Comparison of ENCODE assay signal across 8 cellular contexts in genomic region chr1:70353641-70354331, GRCh38. TPM values are rescaled to one million over a fixed set of nuclear protein-coding genes. Genes with fewer than 3 reads are reported as not detected.
DNase-seq lines count a peak whose midpoint lies in the region; ATAC-seq and TF ChIP-seq lines count a peak whose summit lies in the region.

No MANE protein-coding gene starts in this region.

- H3K27ac Mint-ChIP-seq in IgD-negative memory B cell = peak overlapping the region; percentile 89 to 100 (median 99)
- peak overlapping the region; percentile 94 to 100 (median 99) for H3K27ac Mint-ChIP-seq in naive thymus-derived CD8-positive, alpha-beta T cell
- peak overlapping the region; percentile 97 for H3K27ac Mint-ChIP-seq in type B pancreatic cell

- POLR2A ChIA-PET in naive thymus-derived CD8-positive, alpha-beta T cell (lab: Charles Lee) = interaction anchor here (0.6 to 5.0 kb wide), 10 partner anchors 8 to 725 kb away, joined by 3 to 69 read pairs (median 4); partner anchors contain the start of genes CTH, LRRC40 and SRSF11

- H3K36me3 Mint-ChIP-seq in IgD-negative memory B cell (no peaks in the 10 kb centered on the region), type B pancreatic cell (no peaks in the 10 kb centered on the region)
- peaks cover 4 to 17% (median 6%) of the 10 kb centered on the region in 3 donors for H3K36me3 Mint-ChIP-seq in naive thymus-derived CD8-positive, alpha-beta T cell

- TF ChIP-seq CTCF in epithelial cell of proximal tubule (conservative IDR thresholded peaks at IDR 0.05; ENCODE audit: low read depth, low read length) (no peak), type B pancreatic cell (conservative IDR thresholded peaks at IDR 0.05) (no peak)

- peak overlapping the region; percentile 97 to 100 (median 99) for H3K4me3 Mint-ChIP-seq in IgD-negative memory B cell
- H3K4me3 Mint-ChIP-seq in naive thymus-derived CD8-positive, alpha-beta T cell = peak overlapping the region; percentile 91 to 99 (median 98)
- peak overlapping the region; percentile 96 for H3K4me3 Mint-ChIP-seq in type B pancreatic cell

- peak; percentile 82 for DNase-seq in DMS53 (lab: John Stamatoyannopoulos, UW)
- DNase-seq in DMS53 treated with DMSO at 0.1 percent for 48 hours (lab: John Stamatoyannopoulos, UW; ENCODE audit: unreplicated experiment) = no peak
- DNase-seq in activated CD4-positive, alpha-beta T cell treated with anti-CD3 and anti-CD28 coated beads for 48 hours = peak; percentile 61
- peak; percentile 32 for DNase-seq in epithelial cell of proximal tubule (ENCODE audit: low read depth)
- no peak for DNase-seq in naive thymus-derived CD8-positive, alpha-beta T cell
- DNase-seq in type B pancreatic cell (ENCODE audit: extremely low spot score, unreplicated experiment) = no peak

- peaks cover 33 to 45% (median 38%) of the 10 kb centered on the region in 3 donors for H3K4me1 Mint-ChIP-seq in IgD-negative memory B cell
- peaks cover 21 to 60% (median 47%) of the 10 kb centered on the region in 4 donors for H3K4me1 Mint-ChIP-seq in naive thymus-derived CD8-positive, alpha-beta T cell
- peaks cover 20% of the 10 kb centered on the region for H3K4me1 Mint-ChIP-seq in type B pancreatic cell (ENCODE audit: unreplicated experiment)

- H3K27me3 Mint-ChIP-seq in IgD-negative memory B cell (no peaks in the 10 kb centered on the region), type B pancreatic cell (no peaks in the 10 kb centered on the region)
- H3K27me3 Mint-ChIP-seq in naive thymus-derived CD8-positive, alpha-beta T cell = no peaks in the 10 kb centered on the region

- H3K9me3 Mint-ChIP-seq in IgD-negative memory B cell (peaks cover 0 to 3% (median 0%) of the 10 kb centered on the region in 3 donors), type B pancreatic cell (no peaks in the 10 kb centered on the region)
- H3K9me3 Mint-ChIP-seq in naive thymus-derived CD8-positive, alpha-beta T cell = peaks cover 0 to 3% (median 0%) of the 10 kb centered on the region in 9 donors

- ATAC-seq in GM21786 (IDR thresholded peaks at IDR 0.05; ENCODE audit: unreplicated experiment) = peak; percentile 18
- ATAC-seq in naive thymus-derived CD8-positive, alpha-beta T cell = peak; percentile 3 to 21

- H3K4me3 ChIP-seq in epithelial cell of proximal tubule (ENCODE audit: low read depth, low read length) = peak overlapping the region; percentile 98

RNA-seq across cellular contexts. Expression of gene ANKRD13C, which starts 0.7 kb away (rescaled TPM):
- polyA plus RNA-seq in IgD-negative memory B cell = 19.7 TPM
- total RNA-seq in epithelial cell of proximal tubule = 12.7 and 13.3 TPM in 2 replicates
- 10 to 100 TPM; 30.3 to 33.0 TPM for total RNA-seq in naive thymus-derived CD8-positive, alpha-beta T cell
- 10 to 100 TPM in 2 of 3 donors, 1 to 10 TPM in 1; 9.2 to 14.9 (median 10.5) TPM for polyA plus RNA-seq in naive thymus-derived CD8-positive, alpha-beta T cell
- 21.9 and 24.6 TPM in 2 replicates for total RNA-seq in type B pancreatic cell (ENCODE audit: low replicate concordance)

RNA-seq across cellular contexts. Expression of gene CTH, which starts 57.3 kb away (rescaled TPM):
- 1.7 TPM for polyA plus RNA-seq in IgD-negative memory B cell
- 2.8 and 3.7 TPM in 2 replicates for total RNA-seq in epithelial cell of proximal tubule
- total RNA-seq in naive thymus-derived CD8-positive, alpha-beta T cell = 1 to 10 TPM; 4.3 to 4.7 TPM
- polyA plus RNA-seq in naive thymus-derived CD8-positive, alpha-beta T cell = 1 to 10 TPM; 2.7 to 4.0 (median 3.1) TPM
- 8.7 and 10.1 TPM in 2 replicates for total RNA-seq in type B pancreatic cell (ENCODE audit: low replicate concordance)

Comparison
In these comparisons a context has a peak if more than half of its experiments do, and no peak if none do; other contexts are left out.
1. DNase-seq: peak in DMS53 (single experiment), activated CD4-positive, alpha-beta T cell treated with anti-CD3 and anti-CD28 coated beads for 48 hours (single experiment) and epithelial cell of proximal tubule (single experiment); none in DMS53 treated with DMSO at 0.1 percent for 48 hours (single experiment), naive thymus-derived CD8-positive, alpha-beta T cell (0 of 10) and type B pancreatic cell (single experiment).
2. Peak in every context shown above with its lines, with median percentiles within 50 percentile points of each other: H3K27ac Mint-ChIP-seq and H3K4me3 Mint-ChIP-seq.